36 cellular contexts compared by ENCODE assay signal in the genomic region with DNA sequence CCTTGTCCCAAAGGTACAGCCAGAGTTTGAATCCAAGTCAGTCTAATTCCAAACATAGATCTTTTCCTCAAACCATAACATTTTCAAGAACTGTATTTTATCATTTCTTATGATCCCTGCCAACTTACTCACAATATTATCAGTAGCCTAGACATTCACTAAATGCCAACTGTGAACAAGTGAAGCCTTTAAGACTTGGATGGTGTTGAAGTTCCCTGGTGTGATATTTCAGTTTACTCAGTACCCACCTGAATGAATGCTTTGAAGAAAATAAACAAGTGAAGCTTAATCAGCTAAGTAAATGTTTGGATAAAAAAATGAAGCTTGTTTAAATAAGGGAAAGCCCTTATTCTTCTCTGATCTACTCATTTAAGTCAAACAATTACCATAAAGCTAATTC.
"Had no signal": no experiment of that assay in that cellular context is flagged by ENCODE, and none has a peak within 500 bp of the region (broad histone marks: within the 10 kb centered on the region; RNA-seq: fewer than 3 reads in every experiment).

No MANE protein-coding gene starts in this region.

- H3K27me3 ChIP-seq: ascending aorta, body of pancreas, Peyer's patch had no signal

- H3K4me3 ChIP-seq: ascending aorta, body of pancreas, breast epithelium, K562, Peyer's patch had no signal

- ATAC-seq: activated CD8-positive, alpha-beta T cell treated with anti-CD3 and anti-CD28 coated beads for 36 hours; activated T-cell treated with anti-CD3 and anti-CD28 coated beads, Interleukin-2, amount 50 U/mL, for 72 hours; activated T-helper 17 cell treated with anti-CD3 and anti-CD28 coated beads, Interleukin-2, amount 50 U/mL, for 72 hours; body of pancreas; K562; PC-3; Right ventricle myocardium inferior; SK-N-SH treated with all-trans-retinoic acid at 6 μM for 48 hours had no signal

- H3K9me3 ChIP-seq: ascending aorta, body of pancreas, breast epithelium, Peyer's patch had no signal

- H3K36me3 ChIP-seq: ascending aorta, breast epithelium, Peyer's patch, WERI-Rb-1 had no signal

- DNase-seq: activated CD4-positive, alpha-beta T cell treated with anti-CD3 and anti-CD28 coated beads for 1 hour; activated CD4-positive, alpha-beta T cell treated with anti-CD3 and anti-CD28 coated beads, Interleukin-2, amount 10 ng/mL, durations not matched to agents 24 days and 14 days; activated CD4-positive, alpha-beta T cell treated with anti-CD3 and anti-CD28 coated beads, Interleukin-2, amount 50 U/mL, for 4 hours; activated CD4-positive, CD25-positive, alpha-beta regulatory T cell; activated CD8-positive, alpha-beta T cell treated with anti-CD3 and anti-CD28 coated beads for 36 hours; activated gamma-delta T cell; activated naive CD4-positive, alpha-beta T cell treated with Interleukin-2 at 50 U/mL for 16 hours; activated naive CD8-positive, alpha-beta T cell treated with anti-CD3 and anti-CD28 coated beads, Interleukin-2, amount 10 ng/mL, durations not matched to agents 7 days and 5 days; activated T-cell treated with anti-CD3 and anti-CD28 coated beads, Interleukin-2, amount 50 U/mL, for 1 hour; activated T-cell treated with anti-CD3 and anti-CD28 coated beads, Interleukin-2, amount 50 U/mL, for 72 hours; amygdala; body of pancreas; NCI-H1105; NCI-H1417 treated with DMSO at 0.1 percent for 48 hours; NCI-H187 treated with DMSO at 0.1 percent for 48 hours; NCI-H2171 treated with DMSO at 0.1 percent for 48 hours; NCI-H2227 treated with DMSO at 0.1 percent for 48 hours; NCI-H446; NCI-H524 treated with DMSO at 0.1 percent for 48 hours; NCI-H82; NK-92 treated with Interleukin-12 subunit alpha and Interleukin-12 subunit beta, amount 100 ng/mL, for 24 hours; PC-3; Peyer's patch; RPMI8226; SIG-M5; SW 1271; T-helper 1 cell; T-helper 2 cell; T-helper 9 cell; WERI-Rb-1 had no signal

- H3K27ac ChIP-seq: ascending aorta, body of pancreas, breast epithelium, Peyer's patch, WERI-Rb-1 had no signal

- H3K4me1 ChIP-seq: ascending aorta, body of pancreas, breast epithelium, Peyer's patch had no signal
